18 cellular contexts compared by ENCODE assay signal in genomic region chr2:60499082-60499429, GRCh38. TPM values are rescaled to one million over a fixed set of nuclear protein-coding genes. Genes with fewer than 3 reads are reported as not detected.
DNase-seq lines count a peak whose midpoint lies in the region; ATAC-seq and TF ChIP-seq lines count a peak whose summit lies in the region.
"Had no signal": no experiment of that assay in that cellular context is flagged by ENCODE, and none has a peak within 500 bp of the region (broad histone marks: within the 10 kb centered on the region; RNA-seq: fewer than 3 reads in every experiment).

No MANE protein-coding gene starts in this region.

- no peak overlapping the region for H3K4me3 ChIP-seq in neutrophil (ENCODE audit: low read depth in 1 of 2, low read length in 1 of 2)
- H3K4me3 ChIP-seq in A673 (ENCODE audit: low read depth, low read length, poor library complexity, severe bottlenecking), result no peak overlapping the region
- H3K4me3 ChIP-seq: heart right ventricle, lung, MG63, SJCRH30, tibial artery had no signal

- H3K9me3 Mint-ChIP-seq in T-helper 2 cell treated with Interferon-gamma antibody and Interleukin-4, amounts not matched to agents 5 μg/mL and 100 μg/mL, for 36 hours, result no peaks in the 10 kb centered on the region
- H3K9me3 Mint-ChIP-seq: H9 had no signal

- no peak for TF ChIP-seq CTCF in neutrophil (IDR thresholded peaks at IDR 0.05)
- TF ChIP-seq CTCF in A673 (conservative IDR thresholded peaks at IDR 0.05; ENCODE audit: low read depth, low read length), result no peak

- intact Hi-C loops in A673 (cut with micrococcal nuclease; ENCODE audit: unreplicated experiment), result no loop called here

- H3K4me1 ChIP-seq in neutrophil (ENCODE audit: control insufficient read depth in 1 of 2, insufficient read depth in 1 of 2, low read depth in 1 of 2, low read length in 1 of 2) (peaks cover 35 to 45% of the 10 kb centered on the region in 2 experiments), A673 (ENCODE audit: insufficient read depth, low read length, poor library complexity, severe bottlenecking) (no peaks in the 10 kb centered on the region)
- H3K4me1 ChIP-seq: parathyroid adenoma, SJCRH30, tibial artery had no signal

- H3K27ac ChIP-seq in neutrophil (peak overlapping the region; percentile 64), A673 (ENCODE audit: low read depth, low read length, poor library complexity, severe bottlenecking) (no peak overlapping the region)
- H3K27ac ChIP-seq: parathyroid adenoma, SJCRH30, tibial artery had no signal

- ATAC-seq in GM18907 (IDR thresholded peaks at IDR 0.05; ENCODE audit: unreplicated experiment), result peak; percentile 39
- ATAC-seq in GM21723 (IDR thresholded peaks at IDR 0.05; ENCODE audit: unreplicated experiment), result peak; percentile 23
- peak; percentile 19 for ATAC-seq in HG03175 (IDR thresholded peaks at IDR 0.05; ENCODE audit: unreplicated experiment)
- ATAC-seq in GM21367 (IDR thresholded peaks at IDR 0.05; ENCODE audit: unreplicated experiment), result no peak
- ATAC-seq in GM19328 (IDR thresholded peaks at IDR 0.05; ENCODE audit: unreplicated experiment), result no peak

- H3K27me3 ChIP-seq in neutrophil (no peaks in the 10 kb centered on the region), A673 (replicated peaks; ENCODE audit: insufficient read depth, low read depth, low read length, poor library complexity) (peaks cover 44% of the 10 kb centered on the region)
- H3K27me3 ChIP-seq: MG63, SJCRH30 had no signal

- H3K36me3 ChIP-seq in neutrophil, result no peaks in the 10 kb centered on the region
- no peaks in the 10 kb centered on the region for H3K36me3 ChIP-seq in A673 (ENCODE audit: insufficient read depth, low read length, poor library complexity, severe bottlenecking)
- H3K36me3 ChIP-seq: heart right ventricle, MG63, SJCRH30, tibial artery had no signal

- no peak overlapping the region for H3K4me3 Mint-ChIP-seq in T-helper 2 cell treated with Interferon-gamma antibody and Interleukin-4, amounts not matched to agents 5 μg/mL and 100 μg/mL, for 36 hours
- H3K4me3 Mint-ChIP-seq: activated naive CD8-positive, alpha-beta T cell; H9 had no signal

- no peak overlapping the region for H3K27ac Mint-ChIP-seq in T-helper 2 cell treated with Interferon-gamma antibody and Interleukin-4, amounts not matched to agents 5 μg/mL and 100 μg/mL, for 36 hours
- H3K27ac Mint-ChIP-seq: activated naive CD8-positive, alpha-beta T cell had no signal

- POLR2A ChIA-PET in A673 (lab: Charles Lee; ENCODE audit: low non-redundant PET), result no interaction called here

- DNase-seq in A673 (ENCODE audit: low spot score), result no peak
- DNase-seq in T-helper 2 cell treated with Interferon-gamma antibody and Interleukin-4, amounts not matched to agents 5 μg/mL and 100 μg/mL, for 36 hours (ENCODE audit: low spot score), result no peak
- DNase-seq: H9, heart right ventricle, MG63, NCI-H1930, SJCRH30, T-helper 2 cell, tibial artery had no signal

- CTCF ChIA-PET in A673 (lab: Charles Lee), result no interaction called here

- no peaks in the 10 kb centered on the region for H3K36me3 Mint-ChIP-seq in T-helper 2 cell treated with Interferon-gamma antibody and Interleukin-4, amounts not matched to agents 5 μg/mL and 100 μg/mL, for 36 hours (ENCODE audit: low read depth)
- H3K36me3 Mint-ChIP-seq: activated naive CD8-positive, alpha-beta T cell had no signal

- no TSS peak for BruUV-seq in A673 (replicated peaks; lab: Mats Ljungman, UMichigan)

- H3K27me3 Mint-ChIP-seq in T-helper 2 cell treated with Interferon-gamma antibody and Interleukin-4, amounts not matched to agents 5 μg/mL and 100 μg/mL, for 36 hours (ENCODE audit: low read depth), result no peaks in the 10 kb centered on the region
- H3K27me3 Mint-ChIP-seq: activated naive CD8-positive, alpha-beta T cell had no signal

- H3K9me3 ChIP-seq in neutrophil (no peaks in the 10 kb centered on the region), A673 (ENCODE audit: low read depth, low read length, poor library complexity, severe bottlenecking) (no peaks in the 10 kb centered on the region)
- H3K9me3 ChIP-seq: heart right ventricle, MG63, SJCRH30, tibial artery had no signal

- no peaks in the 10 kb centered on the region for H3K4me1 Mint-ChIP-seq in T-helper 2 cell treated with Interferon-gamma antibody and Interleukin-4, amounts not matched to agents 5 μg/mL and 100 μg/mL, for 36 hours (ENCODE audit: low read depth)

RNA-seq across cellular contexts. Expression of gene BCL11A, which starts 54.4 kb away (rescaled TPM):
- total RNA-seq in A673 (2021), result 1.3 and 2.8 TPM in 2 replicates

Comparison
In these comparisons a context has a peak if more than half of its experiments do, and no peak if none do; other contexts are left out.
1. ATAC-seq: peak in GM18907 (single experiment), GM21723 (single experiment) and HG03175 (single experiment); none in GM21367 (single experiment) and GM19328 (single experiment).